Comparison of ENCODE assay signal across 16 cellular contexts in genomic region chr18:61991201-61991600, GRCh38.
A peak's percentile ranks its signal among the peaks of the same experiment; 100 is the strongest.
DNase-seq lines count a peak whose midpoint lies in the region; ATAC-seq, FAIRE-seq and TF ChIP-seq lines count a peak whose summit lies in the region.
"Had no signal": no experiment of that assay in that cellular context is flagged by ENCODE, and none has a peak within 500 bp of the region (broad histone marks: within the 10 kb centered on the region; RNA-seq: fewer than 3 reads in every experiment).

No MANE protein-coding gene starts in this region.

- H3K27me3 Mint-ChIP-seq in CD14-positive monocyte (ENCODE audit: low read depth in 3 of 3): no peaks in the 10 kb centered on the region
- H3K27me3 Mint-ChIP-seq: activated CD4-positive, alpha-beta memory T cell treated with anti-CD3 and anti-CD28 coated beads for 36 hours had no signal

- 83 to 87% (median 86%) methylated on average over 3 of the region's 3 CpGs for WGBS in heart left ventricle, 4 donors

- H3K27me3 ChIP-seq in heart left ventricle (no peaks in the 10 kb centered on the region), ascending aorta (no peaks in the 10 kb centered on the region)
- H3K27me3 ChIP-seq: body of pancreas, pancreas, tibial nerve had no signal

- DNase-seq in left cardiac atrium: peak; percentile 23
- no peak for DNase-seq in heart left ventricle
- DNase-seq in ascending aorta (ENCODE audit: low spot score in 2 of 2): no peak
- DNase-seq in fibroblast of the aortic adventitia (ENCODE audit: low read depth): peak; percentile 93
- peak; percentile 3 for DNase-seq in urothelium cell line (ENCODE audit: low spot score)
- DNase-seq in CD14-positive monocyte (ENCODE audit: low spot score): no peak
- DNase-seq in retina: no peak
- DNase-seq: activated CD4-positive, alpha-beta memory T cell treated with anti-CD3 and anti-CD28 coated beads for 36 hours; body of pancreas; mesendoderm; NCI-H510A; pancreas had no signal

- no peaks in the 10 kb centered on the region for H3K36me3 ChIP-seq in heart left ventricle
- no peaks in the 10 kb centered on the region for H3K36me3 ChIP-seq in ascending aorta
- H3K36me3 ChIP-seq: pancreas, tibial nerve had no signal

- H3K9me3 ChIP-seq in heart left ventricle (no peaks in the 10 kb centered on the region), ascending aorta (no peaks in the 10 kb centered on the region)
- H3K9me3 ChIP-seq: body of pancreas, pancreas, tibial nerve had no signal

- no peak overlapping the region for H3K4me3 Mint-ChIP-seq in CD14-positive monocyte
- H3K4me3 Mint-ChIP-seq: activated CD4-positive, alpha-beta memory T cell treated with anti-CD3 and anti-CD28 coated beads for 36 hours had no signal

- H3K4me1 ChIP-seq in heart left ventricle (peaks cover 0 to 32% (median 13%) of the 10 kb centered on the region in 12 donors), ascending aorta (peaks cover 8 to 25% of the 10 kb centered on the region in 2 donors)

- H3K4me3 ChIP-seq in heart left ventricle (no peak overlapping the region), ascending aorta (no peak overlapping the region), fibroblast of the aortic adventitia (ENCODE audit: low read depth, low read length) (no peak overlapping the region)
- H3K4me3 ChIP-seq: body of pancreas, pancreas, tibial nerve had no signal

- peaks cover 0 to 5% (median 0%) of the 10 kb centered on the region in 7 donors for H3K9me3 Mint-ChIP-seq in CD14-positive monocyte
- H3K9me3 Mint-ChIP-seq: activated CD4-positive, alpha-beta memory T cell treated with anti-CD3 and anti-CD28 coated beads for 36 hours; activated T-helper 2 cell treated with anti-CD3 and anti-CD28 coated beads, Interferon-gamma antibody, Interleukin-2, Interleukin-4, amounts not matched to agents 10 μg/mL and 5 μg/mL and 100 μg/mL, durations not matched to agents 14 hours and 24 hours and 36 hours had no signal

- peak overlapping the region in 1 of 7 donors; percentile 20 for H3K27ac Mint-ChIP-seq in CD14-positive monocyte
- H3K27ac Mint-ChIP-seq: activated CD4-positive, alpha-beta memory T cell treated with anti-CD3 and anti-CD28 coated beads for 36 hours; activated T-helper 2 cell treated with anti-CD3 and anti-CD28 coated beads, Interferon-gamma antibody, Interleukin-2, Interleukin-4, amounts not matched to agents 10 μg/mL and 5 μg/mL and 100 μg/mL, durations not matched to agents 14 hours and 24 hours and 36 hours had no signal

- no peaks in the 10 kb centered on the region for H3K36me3 Mint-ChIP-seq in CD14-positive monocyte
- H3K36me3 Mint-ChIP-seq: activated CD4-positive, alpha-beta memory T cell treated with anti-CD3 and anti-CD28 coated beads for 36 hours had no signal

- intact Hi-C loops in left cardiac atrium (cut with DNase I): no loop called here
- intact Hi-C loops in heart left ventricle (cut with DNase I): no loop called here
- intact Hi-C loops in ascending aorta (cut with DNase I): loop anchor here (5.0 kb wide), 1 partner anchor 94 kb away; no protein-coding TSS in a partner anchor
- intact Hi-C loops in CD14-positive monocyte (cut with micrococcal nuclease): no loop called here

- ATAC-seq in left cardiac atrium (no peak), heart left ventricle (no peak), HG02973 (IDR thresholded peaks at IDR 0.05; ENCODE audit: unreplicated experiment) (no peak)
- ATAC-seq: body of pancreas, Panc1, pancreas had no signal

- H3K27ac ChIP-seq in heart left ventricle (no peak overlapping the region), ascending aorta (peak overlapping the region; percentile 60 to 67)
- H3K27ac ChIP-seq: body of pancreas, pancreas, tibial nerve had no signal

- FAIRE-seq in urothelium cell line (lab: Jason Lieb, UNC): no peak

- H3K4me1 Mint-ChIP-seq in CD14-positive monocyte: peaks cover 55% of the 10 kb centered on the region

- no peak for TF ChIP-seq POLR2A in heart left ventricle (IDR thresholded peaks at IDR 0.05)

- TF ChIP-seq CTCF in heart left ventricle (IDR thresholded peaks at IDR 0.05) (no peak), ascending aorta (IDR thresholded peaks at IDR 0.05) (no peak), fibroblast of the aortic adventitia (IDR thresholded peaks at IDR 0.05; ENCODE audit: insufficient read depth, low read length) (no peak), CD14-positive monocyte (IDR thresholded peaks at IDR 0.05) (no peak)

Comparison
In these comparisons a context has a peak if more than half of its experiments do, and no peak if none do; other contexts are left out.
1. DNase-seq: peak in left cardiac atrium (single experiment), fibroblast of the aortic adventitia (single experiment) and urothelium cell line (single experiment); none in heart left ventricle (0 of 5), ascending aorta (0 of 2), CD14-positive monocyte (single experiment) and retina (single experiment).
2. H3K27ac ChIP-seq: peak in ascending aorta (2 of 2); none in heart left ventricle (0 of 12).